ENCODE assay signal across 23 cellular contexts in the genomic region with DNA sequence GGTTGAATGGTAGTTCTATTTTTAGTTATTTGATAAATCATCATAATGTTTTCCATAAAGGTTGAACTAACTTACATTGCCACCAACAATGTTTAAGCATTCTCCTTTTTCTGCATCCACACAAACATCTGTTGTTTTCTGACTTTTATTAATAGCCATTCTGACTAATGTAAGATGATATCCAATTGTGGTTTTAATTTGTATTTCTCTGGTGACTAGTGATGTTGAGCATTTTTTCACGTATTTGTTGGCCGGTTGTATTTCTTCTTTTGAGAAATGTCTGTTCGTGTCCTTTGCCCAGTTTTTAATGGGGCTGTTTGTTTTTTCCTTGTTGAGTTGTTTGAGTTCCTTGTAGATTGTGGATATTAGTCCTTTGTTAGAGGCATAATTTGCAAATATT. TPM values are rescaled to one million over a fixed set of nuclear protein-coding genes. Genes with fewer than 3 reads are reported as not detected.
DNase-seq lines count a peak whose midpoint lies in the region; ATAC-seq, FAIRE-seq and TF ChIP-seq lines count a peak whose summit lies in the region.
"Had no signal": no experiment of that assay in that cellular context is flagged by ENCODE, and none has a peak within 500 bp of the region (broad histone marks: within the 10 kb centered on the region; RNA-seq: fewer than 3 reads in every experiment).

No MANE protein-coding gene starts in this region.

- no peak overlapping the region for H3K4me2 ChIP-seq in A549

- H3K4me1 ChIP-seq in A549, result peaks cover 1% of the 10 kb centered on the region; the same call in 1 of the 3 replicates
- H3K4me1 ChIP-seq: BE2C had no signal

- TF ChIP-seq RAD21 in A549 (conservative IDR thresholded peaks at IDR 0.05 in 1 of 2, IDR thresholded peaks at IDR 0.05 in 1 of 2), result no peak

- TF ChIP-seq POLR2A in A549 (IDR thresholded peaks at IDR 0.05; ENCODE audit: low read length), result no peak

- no peak overlapping the region for H3K4me3 ChIP-seq in A549
- H3K4me3 ChIP-seq: GM12878 had no signal

- FAIRE-seq in A549 (lab: Jason Lieb, UNC) (peak; percentile 49), RCC 7860 (lab: Jason Lieb, UNC) (no peak)
- FAIRE-seq: GM12878 had no signal

- TF ChIP-seq EP300 in A549 (IDR thresholded peaks at IDR 0.05), result no peak

- TF ChIP-seq CTCF in A549 (IDR thresholded peaks at IDR 0.05), result no peak

- no peak for ATAC-seq in A549
- ATAC-seq: GM12878 had no signal

- no peak overlapping the region for H3K27ac ChIP-seq in A549
- H3K27ac ChIP-seq: HL-60 had no signal

- 9% methylated on average over 3 of the region's 3 CpGs for WGBS in A549 (ENCODE audit: missing lambda C conversion rate)

- POLR2A ChIA-PET in A549 (lab: Yijun Ruan, JAX), result no interaction called here

- DNase-seq in A549 (ENCODE audit: low read depth in 1 of 2, low spot score in 1 of 2) (no peak), LHCN-M2 (ENCODE audit: low read depth) (peak; percentile 5), astrocyte of the hippocampus (ENCODE audit: low read depth, low spot score) (peak; percentile 37), myocyte (ENCODE audit: low read depth) (peak; percentile 20), glomerular visceral epithelial cell (ENCODE audit: extremely low spot score) (no peak), RCC 7860 (ENCODE audit: low spot score) (no peak), inferior parietal cortex (ENCODE audit: extremely low spot score) (no peak)
- DNase-seq: BE2C; CD4-positive, CD25-positive, alpha-beta regulatory T cell; DMS79 treated with DMSO at 0.1 percent for 48 hours; H9; HFFc6; KBM-7; NCI-H1105; NCI-H146; NCI-H2081; NCI-H526; RPMI8226; SHP77 had no signal

- CTCF ChIA-PET in A549 (lab: Yijun Ruan, JAX), result interaction anchor here (0.8 kb wide), 1 partner anchor 439 kb away, joined by 3 read pairs; no protein-coding TSS in a partner anchor

- H3K9me3 ChIP-seq in A549, result no peaks in the 10 kb centered on the region
- H3K9me3 ChIP-seq: BE2C had no signal

TF ChIP-seq in A549, 52 proteins besides CTCF, POLR2A, EP300 and RAD21:
- no peak; the same call in 1 of the 2 replicates for TF ChIP-seq CBX8 (IDR thresholded peaks at IDR 0.05)
- no peak for TF ChIP-seq MAX (IDR thresholded peaks at IDR 0.05)

RNA-seq across cellular contexts. Expression of gene SLC35F3, which starts 24.6 kb away (rescaled TPM):
- 7.1 and 7.8 TPM in 2 replicates for polyA plus RNA-seq in A549 (2011; rRNA removed)
- 5.2 and 6.2 TPM in 2 replicates for polyA plus RNA-seq in A549 (2012; cell fraction: cytosol; rRNA removed)
- polyA plus RNA-seq in A549 (2012; cell fraction: nucleus; rRNA removed), result 6.9 and 7.2 TPM in 2 replicates
- 5.5 to 6.1 TPM (median 5.9 TPM) in 3 replicates for polyA plus RNA-seq in A549 (2017; fragmentation: RNase III; extraction: RNeasy Plus Mini Kit Qiagen cat#74134 plus additional on column Dnase treatment)
- 9.4 and 10.2 TPM in 2 replicates for polyA minus RNA-seq in A549 (2011; rRNA and poly(A)+ RNA removed)
- not detected in 2 replicates for total RNA-seq in LHCN-M2 (2014; rRNA removed)
- polyA plus RNA-seq in LHCN-M2 (2012), result not detected
- total RNA-seq in myocyte, result not detected in 2 replicates
- not detected for polyA plus RNA-seq in myocyte (2012)
- total RNA-seq: HT-29, OCI-LY7 had no signal

Comparison
In these comparisons a context has a peak if more than half of its experiments do, and no peak if none do; other contexts are left out.
1. DNase-seq: peak in LHCN-M2 (single experiment), astrocyte of the hippocampus (single experiment) and myocyte (single experiment); none in A549 (0 of 2), glomerular visceral epithelial cell (single experiment), RCC 7860 (single experiment) and inferior parietal cortex (single experiment).